In genomic region chr13:91017669-91018053, GRCh38 we compare ENCODE assay signal across 10 cellular contexts.
DNase-seq lines count a peak whose midpoint lies in the region; ATAC-seq and TF ChIP-seq lines count a peak whose summit lies in the region.
"Had no signal": no experiment of that assay in that cellular context is flagged by ENCODE, and none has a peak within 500 bp of the region (broad histone marks: within the 10 kb centered on the region; RNA-seq: fewer than 3 reads in every experiment).

No MANE protein-coding gene starts in this region.

- peak; percentile 54 for DNase-seq in MG63
- DNase-seq in glomerular visceral epithelial cell (ENCODE audit: extremely low spot score) = peak; percentile 36
- DNase-seq in occipital lobe (lab: John Stamatoyannopoulos, UW) = no peak
- DNase-seq in activated CD4-positive, alpha-beta T cell treated with anti-CD3 and anti-CD28 coated beads for 4 hours = no peak
- no peak for DNase-seq in osteoblast (ENCODE audit: insufficient read length, low spot score, missing footprints)
- DNase-seq: activated B cell treated with CpG ODN at 0.5 μM for 24 hours; stimulated activated CD4-positive, alpha-beta T cell treated with anti-CD3 and anti-CD28 coated beads, Interleukin-4, amount 100 ng/mL, for 4 hours had no signal

- no peaks in the 10 kb centered on the region for H3K79me2 ChIP-seq in osteoblast (ENCODE audit: insufficient read depth, low read length)

- peak; percentile 23 for ATAC-seq in GM18502 (IDR thresholded peaks at IDR 0.05; ENCODE audit: poor library complexity, unreplicated experiment)
- peak; percentile 25 for ATAC-seq in GM21786 (IDR thresholded peaks at IDR 0.05; ENCODE audit: unreplicated experiment)
- no peak for ATAC-seq in gastroesophageal sphincter

- H3K4me2 ChIP-seq in osteoblast (ENCODE audit: insufficient read depth, low read length) = no peak overlapping the region

- peaks cover 3% of the 10 kb centered on the region; the same call in 1 of the 2 replicates for H3K27me3 ChIP-seq in MG63
- H3K27me3 ChIP-seq in gastroesophageal sphincter = peaks cover 4% of the 10 kb centered on the region
- no peaks in the 10 kb centered on the region for H3K27me3 ChIP-seq in osteoblast (ENCODE audit: insufficient read depth, low read length)

- no peaks in the 10 kb centered on the region for H4K20me1 ChIP-seq in osteoblast (ENCODE audit: insufficient read depth, low read length)

- no peaks in the 10 kb centered on the region for H3K4me1 ChIP-seq in gastroesophageal sphincter
- H3K4me1 ChIP-seq in osteoblast (ENCODE audit: insufficient read depth, low read length) = no peaks in the 10 kb centered on the region

- WGBS in gastroesophageal sphincter (ENCODE audit: low coverage in 1 of 2), 2 donors = 62 to 100% methylated on average over 3 to 13 of the region's 15 CpGs

- no peak for TF ChIP-seq POLR2A in gastroesophageal sphincter (IDR thresholded peaks at IDR 0.05)

- H2AFZ ChIP-seq in osteoblast (ENCODE audit: low read length) = no peak overlapping the region

- H3K9me3 ChIP-seq in MG63 (no peaks in the 10 kb centered on the region), gastroesophageal sphincter (no peaks in the 10 kb centered on the region), osteoblast (ENCODE audit: low read depth, low read length) (no peaks in the 10 kb centered on the region)

- TF ChIP-seq EP300 in gastroesophageal sphincter (IDR thresholded peaks at IDR 0.05) = no peak

- no peaks in the 10 kb centered on the region for H3K36me3 ChIP-seq in MG63
- no peaks in the 10 kb centered on the region for H3K36me3 ChIP-seq in gastroesophageal sphincter
- H3K36me3 ChIP-seq in osteoblast (ENCODE audit: insufficient read depth, low read length) = no peaks in the 10 kb centered on the region

- no peak for TF ChIP-seq CTCF in gastroesophageal sphincter (IDR thresholded peaks at IDR 0.05)
- no peak for TF ChIP-seq CTCF in osteoblast (IDR thresholded peaks at IDR 0.05; ENCODE audit: extremely low read depth, low read depth, low read length)

- H3K27ac ChIP-seq in gastroesophageal sphincter (no peak overlapping the region), osteoblast (ENCODE audit: low read depth, low read length) (no peak overlapping the region)

- H3K4me3 ChIP-seq in MG63 = peak overlapping the region; percentile 19; the same call in 1 of the 2 replicates
- no peak overlapping the region for H3K4me3 ChIP-seq in gastroesophageal sphincter
- H3K4me3 ChIP-seq in osteoblast (ENCODE audit: insufficient read depth, low read length) = no peak overlapping the region

Comparison
In these comparisons a context has a peak if more than half of its experiments do, and no peak if none do; other contexts are left out.
1. DNase-seq: peak in MG63 (single experiment) and glomerular visceral epithelial cell (single experiment); none in occipital lobe (single experiment), activated CD4-positive, alpha-beta T cell treated with anti-CD3 and anti-CD28 coated beads for 4 hours (0 of 2) and osteoblast (single experiment).